ENCODE assay signal across 30 cellular contexts in the genomic region with DNA sequence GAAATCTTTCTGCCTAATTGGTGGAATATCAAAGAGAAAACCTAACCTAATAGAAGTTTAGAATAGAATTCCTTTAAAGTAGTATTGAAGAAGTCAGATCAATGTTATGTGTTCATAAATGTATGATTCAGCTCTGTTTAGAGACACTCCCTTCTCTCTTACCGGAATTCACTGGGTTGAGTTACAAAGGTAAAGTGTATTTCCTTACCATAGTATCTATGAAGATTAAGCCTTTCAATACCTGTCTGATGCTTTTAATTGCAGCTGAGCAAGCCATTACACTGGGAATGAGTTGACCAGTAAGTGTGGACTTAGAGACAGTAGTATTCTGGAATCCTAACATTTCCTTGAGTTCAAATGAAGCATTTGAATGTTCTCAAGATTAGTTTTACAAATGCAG.
"Had no signal": no experiment of that assay in that cellular context is flagged by ENCODE, and none has a peak within 500 bp of the region (broad histone marks: within the 10 kb centered on the region; RNA-seq: fewer than 3 reads in every experiment).

No MANE protein-coding gene starts in this region.

- H3K4me1 Mint-ChIP-seq: activated T-helper 17 cell treated with anti-CD3 and anti-CD28 coated beads, Interleukin-2, amount 50 U/mL, for 72 hours; endodermal cell had no signal

- H3K27ac Mint-ChIP-seq: activated CD8-positive, alpha-beta T cell treated with anti-CD3 and anti-CD28 coated beads for 36 hours; activated naive CD8-positive, alpha-beta T cell; activated T-helper 17 cell treated with anti-CD3 and anti-CD28 coated beads, Interleukin-2, amount 50 U/mL, for 72 hours; dendritic cell treated with granulocyte-macrophage colony-stimulating factor and Interleukin-4, amounts not matched to agents 40 ng/mL and 50 ng/mL, for 4 days; endodermal cell had no signal

- H3K4me1 ChIP-seq: esophagus squamous epithelium, gastroesophageal sphincter had no signal

- H3K27ac ChIP-seq: cardiac muscle cell, coronary artery, dorsolateral prefrontal cortex, epithelial cell of prostate, esophagus squamous epithelium, gastroesophageal sphincter, heart right ventricle had no signal

- H3K36me3 ChIP-seq: cardiac muscle cell, esophagus squamous epithelium, gastroesophageal sphincter, heart right ventricle had no signal

- H3K27me3 ChIP-seq: cardiac muscle cell, dorsolateral prefrontal cortex, esophagus squamous epithelium, gastroesophageal sphincter, heart right ventricle had no signal

- ATAC-seq: activated CD8-positive, alpha-beta T cell treated with anti-CD3 and anti-CD28 coated beads for 36 hours; activated T-cell treated with anti-CD3 and anti-CD28 coated beads, Interleukin-2, amount 50 U/mL, for 4 hours; activated T-helper 17 cell treated with anti-CD3 and anti-CD28 coated beads, Interleukin-2, amount 50 U/mL, for 72 hours; gastroesophageal sphincter; heart right ventricle had no signal

- H3K4me3 ChIP-seq: cardiac muscle cell, coronary artery, dorsolateral prefrontal cortex, esophagus squamous epithelium, gastroesophageal sphincter, heart right ventricle had no signal

- H3K9me3 Mint-ChIP-seq: activated T-helper 17 cell treated with anti-CD3 and anti-CD28 coated beads, Interleukin-2, amount 50 U/mL, for 72 hours had no signal

- H3K27me3 Mint-ChIP-seq: activated CD8-positive, alpha-beta T cell treated with anti-CD3 and anti-CD28 coated beads for 36 hours; activated naive CD8-positive, alpha-beta T cell; activated T-helper 17 cell treated with anti-CD3 and anti-CD28 coated beads, Interleukin-2, amount 50 U/mL, for 72 hours; dendritic cell treated with granulocyte-macrophage colony-stimulating factor and Interleukin-4, amounts not matched to agents 40 ng/mL and 50 ng/mL, for 4 days had no signal

- H3K9me3 ChIP-seq: gastroesophageal sphincter had no signal

- DNase-seq: activated CD4-positive, alpha-beta T cell treated with anti-CD3 and anti-CD28 coated beads for 4 hours; activated CD4-positive, alpha-beta T cell treated with anti-CD3 and anti-CD28 coated beads, Interleukin-2, amount 50 U/mL, for 1 hour; activated CD4-positive, alpha-beta T cell treated with anti-CD3 and anti-CD28 coated beads, Interleukin-2, amount 50 U/mL, for 48 hours; activated CD4-positive, CD25-positive, alpha-beta regulatory T cell; activated CD4-positive, CD25-positive, alpha-beta regulatory T cell treated with anti-CD3 and anti-CD28 coated beads, Interleukin-2, amount 50 U/mL, for 72 hours; activated CD8-positive, alpha-beta memory T cell treated with anti-CD3 and anti-CD28 coated beads for 24 hours; activated CD8-positive, alpha-beta T cell treated with anti-CD3 and anti-CD28 coated beads for 36 hours; activated effector memory CD4-positive, alpha-beta T cell treated with Interleukin-2 at 50 U/mL for 16 hours; activated gamma-delta T cell treated with Interleukin-2 at 50 U/mL for 16 hours; activated naive CD4-positive, alpha-beta T cell treated with anti-CD3 and anti-CD28 coated beads, Interleukin-2, amount 50 U/mL, for 16 hours; activated naive CD4-positive, alpha-beta T cell treated with Interleukin-2 at 50 U/mL for 16 hours; activated T-cell treated with anti-CD3 and anti-CD28 coated beads, Interleukin-2, amount 50 U/mL, for 4 hours; amniotic stem cell; anterior cingulate cortex; central memory CD4-positive, alpha-beta T cell; cerebellar nuclear complex; dorsolateral prefrontal cortex; effector memory CD4-positive, alpha-beta T cell; endodermal cell; esophagus squamous epithelium; foreskin melanocyte; heart right ventricle; T-helper 2 cell had no signal

- H3K4me3 Mint-ChIP-seq: activated CD8-positive, alpha-beta T cell treated with anti-CD3 and anti-CD28 coated beads for 36 hours; activated naive CD8-positive, alpha-beta T cell; activated T-cell treated with anti-CD3 and anti-CD28 coated beads, Interleukin-2, amount 50 U/mL, for 4 hours; activated T-helper 17 cell treated with anti-CD3 and anti-CD28 coated beads, Interleukin-2, amount 50 U/mL, for 72 hours; dendritic cell treated with granulocyte-macrophage colony-stimulating factor and Interleukin-4, amounts not matched to agents 40 ng/mL and 50 ng/mL, for 4 days; endodermal cell had no signal
